In the genomic region with DNA sequence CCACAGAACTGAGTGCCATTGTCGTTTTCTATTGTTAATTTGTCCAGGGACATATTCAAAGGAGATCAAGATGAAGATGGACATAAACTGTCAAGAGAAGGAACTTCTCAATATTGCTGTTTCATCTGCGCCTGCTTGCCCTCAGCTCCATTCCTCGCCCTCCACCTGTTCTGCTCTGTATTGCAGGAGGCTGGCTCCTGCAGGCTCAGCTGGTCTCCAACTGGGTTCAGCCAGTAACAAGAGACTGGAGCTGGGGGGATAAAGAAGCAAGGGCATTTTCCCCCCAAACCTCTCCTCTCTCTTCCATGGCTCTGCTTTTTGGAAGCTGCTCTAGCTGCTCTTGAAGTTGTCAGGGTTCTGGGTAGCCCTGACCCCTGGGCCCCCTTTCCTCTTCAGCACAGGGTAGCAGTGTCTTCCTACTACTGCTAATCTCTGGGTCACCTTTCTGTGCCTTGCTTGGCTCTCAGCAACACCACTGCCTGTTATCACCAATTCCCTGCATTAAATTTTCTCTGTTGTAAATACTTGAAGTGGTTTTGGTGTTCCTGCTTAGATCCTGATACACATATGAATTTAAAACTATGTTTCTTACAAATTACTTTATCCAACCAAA, we compare ENCODE assay signal across 17 cellular contexts.
A peak's percentile ranks its signal among the peaks of the same experiment; 100 is the strongest.
DNase-seq lines count a peak whose midpoint lies in the region; ATAC-seq and TF ChIP-seq lines count a peak whose summit lies in the region.
"Had no signal": no experiment of that assay in that cellular context is flagged by ENCODE, and none has a peak within 500 bp of the region (broad histone marks: within the 10 kb centered on the region; RNA-seq: fewer than 3 reads in every experiment).

No MANE protein-coding gene starts in this region.

- H3F3A ChIP-seq in neural cell (ENCODE audit: insufficient read depth, low read length, poor library complexity, severe bottlenecking) = no peaks in the 10 kb centered on the region

- POLR2A ChIA-PET in WTC11 (lab: Charles Lee) = no interaction called here

- H3K9ac ChIP-seq in endodermal cell (ENCODE audit: extremely low read depth, low read length, poor library complexity, severe bottlenecking) (no peak overlapping the region), neural cell (ENCODE audit: low read length) (no peak overlapping the region), trophoblast cell (ENCODE audit: low read length) (no peak overlapping the region)

- no peak overlapping the region for H2AK5ac ChIP-seq in trophoblast cell (ENCODE audit: low read length)

- peaks cover 6% of the 10 kb centered on the region for H3K36me3 Mint-ChIP-seq in WTC11
- peaks cover 12% of the 10 kb centered on the region for H3K36me3 Mint-ChIP-seq in endodermal cell (ENCODE audit: low read depth)

- no peak overlapping the region for H3K27ac Mint-ChIP-seq in WTC11
- H3K27ac Mint-ChIP-seq in endodermal cell = no peak overlapping the region

- H3K9me3 Mint-ChIP-seq in WTC11 (no peaks in the 10 kb centered on the region; the same call in 1 of the 2 replicates), endodermal cell (peaks cover under 1% of the 10 kb centered on the region)
- H3K9me3 Mint-ChIP-seq: CD4-positive, alpha-beta memory T cell had no signal

- no peak for TF ChIP-seq CTCF in right atrium auricular region (IDR thresholded peaks at IDR 0.05)
- no peak for TF ChIP-seq CTCF in WTC11 (IDR thresholded peaks at IDR 0.05)
- peak; percentile 35 for TF ChIP-seq CTCF in endodermal cell (conservative IDR thresholded peaks at IDR 0.05)
- peak; percentile 21 for TF ChIP-seq CTCF in neural cell (IDR thresholded peaks at IDR 0.05; ENCODE audit: poor library complexity, severe bottlenecking)

- H3K14ac ChIP-seq in trophoblast cell (ENCODE audit: low read length) = no peak overlapping the region

- H3K4me2 ChIP-seq in neural cell (ENCODE audit: low read length) = no peak overlapping the region
- H3K4me2 ChIP-seq in trophoblast cell (ENCODE audit: low read length) = no peak overlapping the region
- H3K4me2 ChIP-seq: A549 had no signal

- H3K4me1 Mint-ChIP-seq in WTC11 = peaks cover 5% of the 10 kb centered on the region
- no peaks in the 10 kb centered on the region for H3K4me1 Mint-ChIP-seq in endodermal cell
- H3K4me1 Mint-ChIP-seq: CD4-positive, alpha-beta memory T cell had no signal

- H3K18ac ChIP-seq in trophoblast cell (ENCODE audit: low read length) = no peak overlapping the region

- no peaks in the 10 kb centered on the region for H3K79me1 ChIP-seq in trophoblast cell (ENCODE audit: low read length)

- H3K4ac ChIP-seq in trophoblast cell (ENCODE audit: low read depth, low read length) = no peak overlapping the region

- H3K9me2 ChIP-seq in neural cell (ENCODE audit: insufficient read depth, low read length) = no peaks in the 10 kb centered on the region

- intact Hi-C loops in Right ventricle myocardium superior (cut with DNase I) = no loop called here

- no peak overlapping the region for H4K8ac ChIP-seq in trophoblast cell (ENCODE audit: low read depth, low read length)

- H3K27me3 ChIP-seq in right atrium auricular region (no peaks in the 10 kb centered on the region), endodermal cell (ENCODE audit: control insufficient read depth, insufficient read depth, low read length, poor library complexity, severe bottlenecking) (no peaks in the 10 kb centered on the region), neural cell (ENCODE audit: insufficient read depth, low read depth, low read length) (no peaks in the 10 kb centered on the region), trophoblast cell (ENCODE audit: insufficient read depth, low read length) (no peaks in the 10 kb centered on the region)

- no peaks in the 10 kb centered on the region for H4K20me1 ChIP-seq in neural cell (ENCODE audit: insufficient read depth)

- peak; percentile 25 for ATAC-seq in Right ventricle myocardium superior (ENCODE audit: poor library complexity)
- peak; percentile 78 for ATAC-seq in WTC11
- no peak for ATAC-seq in left lobe of liver
- ATAC-seq: A549 had no signal

- no peak for DNase-seq in Right ventricle myocardium superior
- DNase-seq in right atrium auricular region (ENCODE audit: low spot score) = no peak
- no peak for DNase-seq in WTC11 (ENCODE audit: low spot score)
- no peak for DNase-seq in endodermal cell
- DNase-seq in left lobe of liver (ENCODE audit: low spot score) = no peak
- no peak for DNase-seq in T1000 (lab: John Stamatoyannopoulos, UW)
- DNase-seq in trophoblast cell = no peak
- DNase-seq: AML-193; CD4-positive, alpha-beta memory T cell; DMS153; DMS79 treated with DMSO at 0.1 percent for 48 hours; GF-D8; IMR-90 had no signal

- no peak overlapping the region for H2BK12ac ChIP-seq in trophoblast cell (ENCODE audit: low read length)

- H3K9me3 ChIP-seq in right atrium auricular region (no peaks in the 10 kb centered on the region), endodermal cell (ENCODE audit: control insufficient read depth, low read length) (no peaks in the 10 kb centered on the region), neural cell (ENCODE audit: low read length) (no peaks in the 10 kb centered on the region), trophoblast cell (ENCODE audit: insufficient read depth, low read depth, low read length) (no peaks in the 10 kb centered on the region)
- H3K9me3 ChIP-seq: A549 had no signal

- peaks cover 9% of the 10 kb centered on the region for H3K36me3 ChIP-seq in right atrium auricular region
- peaks cover 9% of the 10 kb centered on the region for H3K36me3 ChIP-seq in endodermal cell (ENCODE audit: control insufficient read depth, insufficient read depth, low read length)
- no peaks in the 10 kb centered on the region for H3K36me3 ChIP-seq in neural cell (ENCODE audit: insufficient read depth, low read length)
- H3K36me3 ChIP-seq in trophoblast cell (ENCODE audit: control insufficient read depth in 1 of 2, insufficient read depth in 2 of 2, low read length in 2 of 2) = peaks cover 0 to 4% of the 10 kb centered on the region in 2 experiments

- H3K27me3 Mint-ChIP-seq in WTC11 (ENCODE audit: low read depth) (no peaks in the 10 kb centered on the region), endodermal cell (ENCODE audit: insufficient read depth) (no peaks in the 10 kb centered on the region)
- H3K27me3 Mint-ChIP-seq: CD4-positive, alpha-beta memory T cell had no signal

- H3K79me2 ChIP-seq in neural cell (replicated peaks; ENCODE audit: insufficient read depth, low read length) (no peaks in the 10 kb centered on the region), trophoblast cell (ENCODE audit: control insufficient read depth, insufficient read depth, low read length, poor library complexity) (no peaks in the 10 kb centered on the region)

- H4K12ac ChIP-seq in trophoblast cell (ENCODE audit: low read depth, low read length) = no peak overlapping the region

- 87 to 92% methylated on average over 2 to 3 of the region's 3 CpGs for WGBS in endodermal cell (ENCODE audit: insufficient coverage in 1 of 2, insufficient read length in 1 of 2), 2 experiments
- WGBS in trophoblast cell (ENCODE audit: extremely low coverage, insufficient coverage, insufficient read length) = no CpG with 5 or more reads among the region's 3 CpGs

- H3K4me3 Mint-ChIP-seq in WTC11 = no peak overlapping the region
- no peak overlapping the region for H3K4me3 Mint-ChIP-seq in endodermal cell
- H3K4me3 Mint-ChIP-seq: CD4-positive, alpha-beta memory T cell had no signal

- no peaks in the 10 kb centered on the region for H3K4me1 ChIP-seq in right atrium auricular region
- H3K4me1 ChIP-seq in endodermal cell (ENCODE audit: control insufficient read depth, insufficient read depth, low read length) = no peaks in the 10 kb centered on the region
- H3K4me1 ChIP-seq in trophoblast cell (ENCODE audit: control insufficient read depth in 1 of 2, insufficient read depth in 2 of 2, low read length in 2 of 2) = no peaks in the 10 kb centered on the region
- H3K4me1 ChIP-seq: A549 had no signal

- no peak for TF ChIP-seq EP300 in neural cell (conservative IDR thresholded peaks at IDR 0.05; ENCODE audit: poor library complexity, severe bottlenecking)

- H3K23ac ChIP-seq in trophoblast cell (ENCODE audit: low read length) = no peak overlapping the region

- H2AFZ ChIP-seq in neural cell (ENCODE audit: low read depth, low read length) (no peak overlapping the region), trophoblast cell (ENCODE audit: insufficient read depth, low read length, poor library complexity) (no peak overlapping the region)

- no peak for TF ChIP-seq RAD21 in neural cell (conservative IDR thresholded peaks at IDR 0.05)

- CTCF ChIA-PET in WTC11 (lab: Charles Lee) = interaction anchor here (0.7 to 1.6 kb wide), 6 partner anchors 13 to 807 kb away, joined by 3 to 7 read pairs (median 4); no protein-coding TSS in a partner anchor

- H3K27ac ChIP-seq in right atrium auricular region (no peak overlapping the region), endodermal cell (ENCODE audit: low read depth, low read length) (no peak overlapping the region), neural cell (ENCODE audit: low read length) (peak overlapping the region; percentile 11), trophoblast cell (ENCODE audit: low read depth, low read length) (no peak overlapping the region)
- H3K27ac ChIP-seq: 22Rv1, A549, C4-2B had no signal

- H3K4me3 ChIP-seq in right atrium auricular region (no peak overlapping the region), endodermal cell (ENCODE audit: low read length) (no peak overlapping the region), neural cell (ENCODE audit: low read length) (peak overlapping the region; percentile 2), trophoblast cell (ENCODE audit: low read depth, low read length) (no peak overlapping the region)
- H3K4me3 ChIP-seq: A549 had no signal

- no peak overlapping the region for H2BK5ac ChIP-seq in trophoblast cell (ENCODE audit: low read depth, low read length, poor library complexity)

- H4K91ac ChIP-seq in trophoblast cell (ENCODE audit: low read depth, low read length) = no peak overlapping the region

- no peak overlapping the region for H2BK120ac ChIP-seq in trophoblast cell (ENCODE audit: insufficient read depth, low read length, poor library complexity)

Comparison
In these comparisons a context has a peak if more than half of its experiments do, and no peak if none do; other contexts are left out.
1. CTCF ChIP-seq: peak in endodermal cell (single experiment) and neural cell (single experiment); none in right atrium auricular region (0 of 2) and WTC11 (single experiment).